Comparison of ENCODE assay signal across 1 cellular context in the genomic region with DNA sequence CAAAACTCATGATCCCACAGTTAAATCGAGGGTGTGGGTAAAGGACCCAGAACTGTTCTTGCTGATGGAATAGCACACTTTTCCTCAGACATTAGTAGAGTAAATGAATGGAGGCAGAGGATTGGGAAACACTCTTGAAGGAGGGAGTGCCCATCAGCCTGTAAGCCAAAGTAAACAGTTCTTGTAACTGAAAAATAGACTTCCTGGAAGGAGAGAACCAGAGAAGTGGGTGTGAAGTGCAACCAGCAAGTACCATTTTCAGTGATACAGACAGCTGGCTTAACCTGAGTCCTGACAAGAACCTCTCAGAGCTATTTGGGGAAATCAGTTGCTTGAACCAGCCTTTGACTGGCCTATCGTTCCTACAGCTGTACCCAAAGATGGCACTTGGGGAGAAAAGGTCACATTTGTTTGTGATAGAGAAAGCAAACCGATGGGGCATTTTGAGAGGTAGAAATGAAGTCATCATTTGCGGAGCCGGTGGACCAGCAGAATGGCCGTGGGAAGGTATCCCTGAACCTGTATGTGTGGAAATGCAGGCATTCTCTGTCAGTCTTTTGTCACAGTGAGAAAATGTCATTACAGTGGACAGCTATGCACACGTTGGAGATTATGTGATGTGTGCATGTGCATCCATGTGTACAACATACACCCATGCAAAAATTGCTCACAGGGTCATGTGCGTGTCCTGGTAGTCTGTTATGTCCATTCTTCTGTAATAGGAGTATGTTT.
A peak's percentile ranks its signal among the peaks of the same experiment; 100 is the strongest.
TF ChIP-seq lines count a peak whose summit lies in the region.

No MANE protein-coding gene starts in this region.

TF ChIP-seq in HepG2, 621 proteins besides CTCF, POLR2A, EP300 and RAD21 (continues in another document):
- TF ChIP-seq ZNF20 (CRISPR knock-in tag; IDR thresholded peaks at IDR 0.05) (no peak), ZNF354B (CRISPR knock-in tag; IDR thresholded peaks at IDR 0.05) (no peak), FOXK2 (IDR thresholded peaks at IDR 0.05) (no peak), POLR2AphosphoS2 (IDR thresholded peaks at IDR 0.05; ENCODE audit: low read depth, low read length) (no peak), BCL6 (CRISPR knock-in tag; IDR thresholded peaks at IDR 0.05) (peak; percentile 74), SKIL (CRISPR knock-in tag; IDR thresholded peaks at IDR 0.05; ENCODE audit: borderline replicate concordance) (no peak), GATAD2A (CRISPR knock-in tag; IDR thresholded peaks at IDR 0.05) (peak; percentile 65; the same call in 1 of the 2 replicates), KLF16 (CRISPR knock-in tag; IDR thresholded peaks at IDR 0.05) (no peak), NCOA2 (CRISPR knock-in tag; IDR thresholded peaks at IDR 0.05) (peak; percentile 59; the same call in 1 of the 2 replicates), GTF3A (CRISPR knock-in tag; conservative IDR thresholded peaks at IDR 0.05) (no peak), ATF1 (CRISPR knock-in tag; IDR thresholded peaks at IDR 0.05) (no peak), ZMYM4 (CRISPR knock-in tag; IDR thresholded peaks at IDR 0.05) (peak; percentile 8; the same call in 1 of the 2 replicates), CBX2 (IDR thresholded peaks at IDR 0.05; ENCODE audit: low read depth, low read length) (no peak), CBX2 (CRISPR knock-in tag; IDR thresholded peaks at IDR 0.05; ENCODE audit: low read depth) (no peak), ZBTB38 (CRISPR knock-in tag; IDR thresholded peaks at IDR 0.05) (no peak), HBP1 (CRISPR knock-in tag; IDR thresholded peaks at IDR 0.05; ENCODE audit: low read depth) (no peak), ZNF605 (CRISPR knock-in tag; IDR thresholded peaks at IDR 0.05) (0 out of 2 replicates have a peak, but pooled peaks have one; percentile 24), SOX6 (IDR thresholded peaks at IDR 0.05) (no peak), SOX6 (CRISPR knock-in tag; IDR thresholded peaks at IDR 0.05) (peak; percentile 28; the same call in 1 of the 2 replicates), ZNF839 (CRISPR knock-in tag; IDR thresholded peaks at IDR 0.05; ENCODE audit: borderline replicate concordance) (no peak), U2AF2 (IDR thresholded peaks at IDR 0.05; ENCODE audit: low read depth, low read length) (no peak), ELF3 (CRISPR knock-in tag; IDR thresholded peaks at IDR 0.05) (peak; percentile 35; the same call in 1 of the 2 replicates), KAT7 (CRISPR knock-in tag; IDR thresholded peaks at IDR 0.05; ENCODE audit: borderline replicate concordance) (no peak), FOXA1 (IDR thresholded peaks at IDR 0.05) (no peak), FOXA1 (CRISPR knock-in tag; IDR thresholded peaks at IDR 0.05) (peak; percentile 43; the same call in 1 of the 2 replicates), SAP130 (CRISPR knock-in tag; IDR thresholded peaks at IDR 0.05; ENCODE audit: low read depth) (0 out of 2 replicates have a peak, but pooled peaks have one; percentile 30), CEBPG (CRISPR knock-in tag; IDR thresholded peaks at IDR 0.05) (peak; percentile 46), ISL2 (CRISPR knock-in tag; IDR thresholded peaks at IDR 0.05) (0 out of 2 replicates have a peak, but pooled peaks have one; percentile 30), TARDBP (CRISPR knock-in tag; IDR thresholded peaks at IDR 0.05) (no peak), CCAR2 (optimal IDR thresholded peaks at IDR 0.05; ENCODE audit: low read depth, low read length) (no peak), ZNF547 (CRISPR knock-in tag; IDR thresholded peaks at IDR 0.05) (no peak), ARID5B (CRISPR knock-in tag; IDR thresholded peaks at IDR 0.05) (peak; percentile 80), RARA (CRISPR knock-in tag; IDR thresholded peaks at IDR 0.05) (peak; percentile 29; the same call in 1 of the 2 replicates), ZNF850 (CRISPR knock-in tag; conservative IDR thresholded peaks at IDR 0.05) (no peak), NFE2L1 (CRISPR knock-in tag; IDR thresholded peaks at IDR 0.05; ENCODE audit: borderline replicate concordance) (no peak), ZNF589 (CRISPR knock-in tag; conservative IDR thresholded peaks at IDR 0.05) (no peak)
- TF ChIP-seq, protein P1, sequence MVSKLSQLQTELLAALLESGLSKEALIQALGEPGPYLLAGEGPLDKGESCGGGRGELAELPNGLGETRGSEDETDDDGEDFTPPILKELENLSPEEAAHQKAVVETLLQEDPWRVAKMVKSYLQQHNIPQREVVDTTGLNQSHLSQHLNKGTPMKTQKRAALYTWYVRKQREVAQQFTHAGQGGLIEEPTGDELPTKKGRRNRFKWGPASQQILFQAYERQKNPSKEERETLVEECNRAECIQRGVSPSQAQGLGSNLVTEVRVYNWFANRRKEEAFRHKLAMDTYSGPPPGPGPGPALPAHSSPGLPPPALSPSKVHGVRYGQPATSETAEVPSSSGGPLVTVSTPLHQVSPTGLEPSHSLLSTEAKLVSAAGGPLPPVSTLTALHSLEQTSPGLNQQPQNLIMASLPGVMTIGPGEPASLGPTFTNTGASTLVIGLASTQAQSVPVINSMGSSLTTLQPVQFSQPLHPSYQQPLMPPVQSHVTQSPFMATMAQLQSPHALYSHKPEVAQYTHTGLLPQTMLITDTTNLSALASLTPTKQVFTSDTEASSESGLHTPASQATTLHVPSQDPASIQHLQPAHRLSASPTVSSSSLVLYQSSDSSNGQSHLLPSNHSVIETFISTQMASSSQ (IDR thresholded peaks at IDR 0.05; ENCODE audit: low read depth) = no peak
- TF ChIP-seq, protein P1 (CRISPR knock-in tag; IDR thresholded peaks at IDR 0.05; ENCODE audit: borderline replicate concordance) = no peak
- TF ChIP-seq, protein P2, sequence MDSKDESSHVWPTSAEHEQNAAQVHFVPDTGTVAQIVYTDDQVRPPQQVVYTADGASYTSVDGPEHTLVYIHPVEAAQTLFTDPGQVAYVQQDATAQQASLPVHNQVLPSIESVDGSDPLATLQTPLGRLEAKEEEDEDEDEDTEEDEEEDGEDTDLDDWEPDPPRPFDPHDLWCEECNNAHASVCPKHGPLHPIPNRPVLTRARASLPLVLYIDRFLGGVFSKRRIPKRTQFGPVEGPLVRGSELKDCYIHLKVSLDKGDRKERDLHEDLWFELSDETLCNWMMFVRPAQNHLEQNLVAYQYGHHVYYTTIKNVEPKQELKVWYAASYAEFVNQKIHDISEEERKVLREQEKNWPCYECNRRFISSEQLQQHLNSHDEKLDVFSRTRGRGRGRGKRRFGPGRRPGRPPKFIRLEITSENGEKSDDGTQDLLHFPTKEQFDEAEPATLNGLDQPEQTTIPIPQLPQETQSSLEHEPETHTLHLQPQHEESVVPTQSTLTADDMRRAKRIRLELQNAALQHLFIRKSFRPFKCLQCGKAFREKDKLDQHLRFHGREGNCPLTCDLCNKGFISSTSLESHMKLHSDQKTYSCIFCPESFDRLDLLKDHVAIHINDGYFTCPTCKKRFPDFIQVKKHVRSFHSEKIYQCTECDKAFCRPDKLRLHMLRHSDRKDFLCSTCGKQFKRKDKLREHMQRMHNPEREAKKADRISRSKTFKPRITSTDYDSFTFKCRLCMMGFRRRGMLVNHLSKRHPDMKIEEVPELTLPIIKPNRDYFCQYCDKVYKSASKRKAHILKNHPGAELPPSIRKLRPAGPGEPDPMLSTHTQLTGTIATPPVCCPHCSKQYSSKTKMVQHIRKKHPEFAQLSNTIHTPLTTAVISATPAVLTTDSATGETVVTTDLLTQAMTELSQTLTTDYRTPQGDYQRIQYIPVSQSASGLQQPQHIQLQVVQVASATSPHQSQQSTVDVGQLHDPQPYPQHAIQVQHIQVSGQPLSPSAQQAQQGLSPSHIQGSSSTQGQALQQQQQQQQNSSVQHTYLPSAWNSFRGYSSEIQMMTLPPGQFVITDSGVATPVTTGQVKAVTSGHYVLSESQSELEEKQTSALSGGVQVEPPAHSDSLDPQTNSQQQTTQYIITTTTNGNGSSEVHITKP (CRISPR knock-in tag; IDR thresholded peaks at IDR 0.05; ENCODE audit: low read depth) = 0 out of 2 replicates have a peak, but pooled peaks have one; percentile 11
- TF ChIP-seq, protein P3, sequence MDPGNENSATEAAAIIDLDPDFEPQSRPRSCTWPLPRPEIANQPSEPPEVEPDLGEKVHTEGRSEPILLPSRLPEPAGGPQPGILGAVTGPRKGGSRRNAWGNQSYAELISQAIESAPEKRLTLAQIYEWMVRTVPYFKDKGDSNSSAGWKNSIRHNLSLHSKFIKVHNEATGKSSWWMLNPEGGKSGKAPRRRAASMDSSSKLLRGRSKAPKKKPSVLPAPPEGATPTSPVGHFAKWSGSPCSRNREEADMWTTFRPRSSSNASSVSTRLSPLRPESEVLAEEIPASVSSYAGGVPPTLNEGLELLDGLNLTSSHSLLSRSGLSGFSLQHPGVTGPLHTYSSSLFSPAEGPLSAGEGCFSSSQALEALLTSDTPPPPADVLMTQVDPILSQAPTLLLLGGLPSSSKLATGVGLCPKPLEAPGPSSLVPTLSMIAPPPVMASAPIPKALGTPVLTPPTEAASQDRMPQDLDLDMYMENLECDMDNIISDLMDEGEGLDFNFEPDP (CRISPR knock-in tag; conservative IDR thresholded peaks at IDR 0.05) = 0 out of 2 replicates have a peak, but pooled peaks have one; percentile 82
- TF ChIP-seq, protein P4, sequence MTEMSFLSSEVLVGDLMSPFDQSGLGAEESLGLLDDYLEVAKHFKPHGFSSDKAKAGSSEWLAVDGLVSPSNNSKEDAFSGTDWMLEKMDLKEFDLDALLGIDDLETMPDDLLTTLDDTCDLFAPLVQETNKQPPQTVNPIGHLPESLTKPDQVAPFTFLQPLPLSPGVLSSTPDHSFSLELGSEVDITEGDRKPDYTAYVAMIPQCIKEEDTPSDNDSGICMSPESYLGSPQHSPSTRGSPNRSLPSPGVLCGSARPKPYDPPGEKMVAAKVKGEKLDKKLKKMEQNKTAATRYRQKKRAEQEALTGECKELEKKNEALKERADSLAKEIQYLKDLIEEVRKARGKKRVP (CRISPR knock-in tag; IDR thresholded peaks at IDR 0.05) = 0 out of 4 replicates have a peak, but pooled peaks of 1 of the 2 experiments have one; percentile 8
